Comparison of ENCODE assay signal across 39 cellular contexts in genomic region chr22:19133561-19133960, GRCh38. TPM values are rescaled to one million over a fixed set of nuclear protein-coding genes. Genes with fewer than 3 reads are reported as not detected.
"Had no signal": no experiment of that assay in that cellular context is flagged by ENCODE, and none has a peak within 500 bp of the region (broad histone marks: within the 10 kb centered on the region; RNA-seq: fewer than 3 reads in every experiment).

No MANE protein-coding gene starts in this region.

- DNase-seq: activated B cell treated with CpG ODN at 0.5 μM for 24 hours; activated CD4-positive, alpha-beta memory T cell treated with anti-CD3 and anti-CD28 coated beads for 36 hours; activated CD4-positive, alpha-beta T cell treated with anti-CD3 and anti-CD28 coated beads for 4 hours; activated CD4-positive, alpha-beta T cell treated with anti-CD3 and anti-CD28 coated beads, Interleukin-2, amount 10 ng/mL, durations not matched to agents 24 days and 14 days; activated CD4-positive, alpha-beta T cell treated with anti-CD3 and anti-CD28 coated beads, Interleukin-2, amount 50 U/mL, for 1 hour; activated CD4-positive, alpha-beta T cell treated with anti-CD3 and anti-CD28 coated beads, Interleukin-2, amount 50 U/mL, for 4 hours; activated CD4-positive, CD25-positive, alpha-beta regulatory T cell treated with anti-CD3 and anti-CD28 coated beads, Interleukin-2, amount 50 U/mL, for 72 hours; activated CD8-positive, alpha-beta memory T cell treated with anti-CD3 and anti-CD28 coated beads, Interleukin-2, amount 50 U/mL, for 4 hours; activated CD8-positive, alpha-beta T cell treated with anti-CD3 and anti-CD28 coated beads for 36 hours; activated gamma-delta T cell; activated naive CD4-positive, alpha-beta T cell treated with anti-CD3 and anti-CD28 coated beads, Interleukin-2, amount 10 ng/mL, durations not matched to agents 7 days and 5 days; activated naive CD4-positive, alpha-beta T cell treated with Interleukin-2 at 50 U/mL for 16 hours; activated T-cell treated with anti-CD3 and anti-CD28 coated beads for 4 hours; activated T-cell treated with anti-CD3 and anti-CD28 coated beads, Interleukin-2, amount 50 U/mL, for 1 hour; activated T-cell treated with anti-CD3 and anti-CD28 coated beads, Interleukin-2, amount 50 U/mL, for 4 hours; activated T-cell treated with anti-CD3 and anti-CD28 coated beads, Interleukin-2, amount 50 U/mL, for 72 hours; amygdala; anterior cingulate cortex; caudate nucleus; cerebellar nuclear complex; T-helper 1 cell; T-helper 2 cell; T-helper 9 cell had no signal

- H3K9me3 ChIP-seq: ascending aorta had no signal

- H3K4me3 ChIP-seq: ascending aorta, cardiac muscle cell had no signal

- H3K4me1 Mint-ChIP-seq: activated B cell treated with CpG ODN at 0.5 μM for 24 hours; activated CD4-positive, alpha-beta T cell treated with anti-CD3 and anti-CD28 coated beads, Interleukin-2, amount 10 ng/mL, durations not matched to agents 24 days and 14 days; activated naive CD4-positive, alpha-beta T cell treated with anti-CD3 and anti-CD28 coated beads, Interleukin-2, amount 10 ng/mL, durations not matched to agents 7 days and 5 days; activated naive CD4-positive, alpha-beta T cell treated with anti-CD3 and anti-CD28 coated beads, Interleukin-2, amount 50 U/mL, for 24 hours; activated T-helper 17 cell treated with anti-CD3 and anti-CD28 coated beads, Interleukin-2, amount 50 U/mL, for 72 hours; brain had no signal

- H3K4me1 ChIP-seq: ascending aorta had no signal

- H3K27ac Mint-ChIP-seq: activated B cell treated with CpG ODN at 0.5 μM for 24 hours; activated CD4-positive, alpha-beta memory T cell treated with anti-CD3 and anti-CD28 coated beads for 36 hours; activated CD4-positive, alpha-beta T cell treated with anti-CD3 and anti-CD28 coated beads, Interleukin-2, amount 10 ng/mL, durations not matched to agents 24 days and 14 days; activated CD8-positive, alpha-beta T cell treated with anti-CD3 and anti-CD28 coated beads for 36 hours; activated naive CD4-positive, alpha-beta T cell treated with anti-CD3 and anti-CD28 coated beads, Interleukin-2, amount 10 ng/mL, durations not matched to agents 7 days and 5 days; activated naive CD4-positive, alpha-beta T cell treated with anti-CD3 and anti-CD28 coated beads, Interleukin-2, amount 50 U/mL, for 24 hours; activated naive CD8-positive, alpha-beta T cell; activated T-cell treated with anti-CD3 and anti-CD28 coated beads, Interleukin-2, amount 50 U/mL, for 72 hours; activated T-helper 1 cell treated with anti-CD3 and anti-CD28 coated beads, Interleukin-12 subunit alpha, Interleukin-12 subunit beta, Interleukin-2, Interleukin-4 antibody, amounts not matched to agents 30 ng/mL and 10 ng/mL and 1 ng/mL, durations not matched to agents 14 hours and 24 hours and 36 hours; activated T-helper 17 cell treated with anti-CD3 and anti-CD28 coated beads, Interleukin-2, amount 50 U/mL, for 72 hours; brain; T-helper 1 cell treated with Interleukin-12 subunit alpha and Interleukin-12 subunit beta and Interleukin-4 antibody, amounts not matched to agents 30 μg/mL and 1 μg/mL, for 36 hours; T-helper 2 cell treated with Interferon-gamma antibody and Interleukin-4, amounts not matched to agents 5 μg/mL and 100 μg/mL, for 36 hours had no signal

- FAIRE-seq: TTC549 had no signal

- H3K27ac ChIP-seq: ascending aorta, cardiac muscle cell, VCaP had no signal

- H3K27me3 ChIP-seq: ascending aorta, cardiac muscle cell had no signal

- ATAC-seq: activated CD8-positive, alpha-beta T cell treated with anti-CD3 and anti-CD28 coated beads for 36 hours; activated T-cell treated with anti-CD3 and anti-CD28 coated beads, Interleukin-2, amount 50 U/mL, for 4 hours; activated T-helper 17 cell treated with anti-CD3 and anti-CD28 coated beads, Interleukin-2, amount 50 U/mL, for 72 hours had no signal

- H3K27me3 Mint-ChIP-seq: activated B cell treated with CpG ODN at 0.5 μM for 24 hours; activated CD4-positive, alpha-beta memory T cell treated with anti-CD3 and anti-CD28 coated beads for 36 hours; activated CD4-positive, alpha-beta T cell treated with anti-CD3 and anti-CD28 coated beads, Interleukin-2, amount 10 ng/mL, durations not matched to agents 24 days and 14 days; activated CD8-positive, alpha-beta T cell treated with anti-CD3 and anti-CD28 coated beads for 36 hours; activated naive CD4-positive, alpha-beta T cell treated with anti-CD3 and anti-CD28 coated beads, Interleukin-2, amount 10 ng/mL, durations not matched to agents 7 days and 5 days; activated naive CD4-positive, alpha-beta T cell treated with anti-CD3 and anti-CD28 coated beads, Interleukin-2, amount 50 U/mL, for 24 hours; activated naive CD8-positive, alpha-beta T cell; activated T-helper 17 cell treated with anti-CD3 and anti-CD28 coated beads, Interleukin-2, amount 50 U/mL, for 72 hours; brain; central memory CD8-positive, alpha-beta T cell had no signal

- H3K4me3 Mint-ChIP-seq: activated B cell treated with CpG ODN at 0.5 μM for 24 hours; activated CD4-positive, alpha-beta memory T cell treated with anti-CD3 and anti-CD28 coated beads for 36 hours; activated CD4-positive, alpha-beta T cell treated with anti-CD3 and anti-CD28 coated beads, Interleukin-2, amount 10 ng/mL, durations not matched to agents 24 days and 14 days; activated CD8-positive, alpha-beta T cell treated with anti-CD3 and anti-CD28 coated beads for 36 hours; activated naive CD4-positive, alpha-beta T cell treated with anti-CD3 and anti-CD28 coated beads, Interleukin-2, amount 10 ng/mL, durations not matched to agents 7 days and 5 days; activated naive CD4-positive, alpha-beta T cell treated with anti-CD3 and anti-CD28 coated beads, Interleukin-2, amount 50 U/mL, for 24 hours; activated naive CD8-positive, alpha-beta T cell; activated T-cell treated with anti-CD3 and anti-CD28 coated beads, Interleukin-2, amount 50 U/mL, for 4 hours; activated T-cell treated with anti-CD3 and anti-CD28 coated beads, Interleukin-2, amount 50 U/mL, for 72 hours; activated T-helper 1 cell treated with anti-CD3 and anti-CD28 coated beads, Interleukin-12 subunit alpha, Interleukin-12 subunit beta, Interleukin-2, Interleukin-4 antibody, amounts not matched to agents 30 ng/mL and 10 ng/mL and 1 ng/mL, durations not matched to agents 14 hours and 24 hours and 36 hours; activated T-helper 17 cell treated with anti-CD3 and anti-CD28 coated beads, Interleukin-2, amount 50 U/mL, for 72 hours; brain; central memory CD8-positive, alpha-beta T cell; T-helper 1 cell treated with Interleukin-12 subunit alpha and Interleukin-12 subunit beta and Interleukin-4 antibody, amounts not matched to agents 30 μg/mL and 1 μg/mL, for 36 hours; T-helper 2 cell treated with Interferon-gamma antibody and Interleukin-4, amounts not matched to agents 5 μg/mL and 100 μg/mL, for 36 hours had no signal

- H3K9me3 Mint-ChIP-seq: activated B cell treated with CpG ODN at 0.5 μM for 24 hours; activated CD4-positive, alpha-beta memory T cell treated with anti-CD3 and anti-CD28 coated beads for 36 hours; activated CD4-positive, alpha-beta T cell treated with anti-CD3 and anti-CD28 coated beads, Interleukin-2, amount 10 ng/mL, durations not matched to agents 24 days and 14 days; activated CD8-positive, alpha-beta T cell treated with anti-CD3 and anti-CD28 coated beads for 36 hours; activated naive CD4-positive, alpha-beta T cell treated with anti-CD3 and anti-CD28 coated beads, Interleukin-2, amount 10 ng/mL, durations not matched to agents 7 days and 5 days; activated naive CD4-positive, alpha-beta T cell treated with anti-CD3 and anti-CD28 coated beads, Interleukin-2, amount 50 U/mL, for 24 hours; activated T-cell treated with anti-CD3 and anti-CD28 coated beads, Interleukin-2, amount 50 U/mL, for 4 hours; activated T-cell treated with anti-CD3 and anti-CD28 coated beads, Interleukin-2, amount 50 U/mL, for 72 hours; activated T-helper 1 cell treated with anti-CD3 and anti-CD28 coated beads, Interleukin-12 subunit alpha, Interleukin-12 subunit beta, Interleukin-2, Interleukin-4 antibody, amounts not matched to agents 30 ng/mL and 10 ng/mL and 1 ng/mL, durations not matched to agents 14 hours and 24 hours and 36 hours; activated T-helper 17 cell treated with anti-CD3 and anti-CD28 coated beads, Interleukin-2, amount 50 U/mL, for 72 hours; brain; central memory CD8-positive, alpha-beta T cell; T-helper 1 cell treated with Interleukin-12 subunit alpha and Interleukin-12 subunit beta and Interleukin-4 antibody, amounts not matched to agents 30 μg/mL and 1 μg/mL, for 36 hours; T-helper 2 cell treated with Interferon-gamma antibody and Interleukin-4, amounts not matched to agents 5 μg/mL and 100 μg/mL, for 36 hours had no signal

RNA-seq across cellular contexts. Expression of gene TSSK2, which starts 2.5 kb away (rescaled TPM):
- total RNA-seq: activated CD4-positive, alpha-beta memory T cell treated with anti-CD3 and anti-CD28 coated beads for 36 hours; activated CD4-positive, alpha-beta T cell treated with anti-CD3 and anti-CD28 coated beads, Interleukin-2, amount 10 ng/mL, durations not matched to agents 24 days and 14 days; activated CD8-positive, alpha-beta memory T cell treated with anti-CD3 and anti-CD28 coated beads for 36 hours; activated CD8-positive, alpha-beta T cell treated with anti-CD3 and anti-CD28 coated beads for 36 hours; activated T-cell treated with anti-CD3 and anti-CD28 coated beads, Interleukin-2, amount 50 U/mL, for 4 hours; activated T-cell treated with anti-CD3 and anti-CD28 coated beads, Interleukin-2, amount 50 U/mL, for 72 hours; activated T-helper 1 cell treated with anti-CD3 and anti-CD28 coated beads, Interleukin-12 subunit alpha, Interleukin-12 subunit beta, Interleukin-2, Interleukin-4 antibody, amounts not matched to agents 30 ng/mL and 10 ng/mL and 1 ng/mL, durations not matched to agents 14 hours and 24 hours and 36 hours; activated T-helper 17 cell treated with anti-CD3 and anti-CD28 coated beads, Interleukin-2, amount 50 U/mL, for 72 hours; ascending aorta; bronchial epithelial cell; cardiac muscle cell; chondrocyte had no signal
- polyA plus RNA-seq: cardiac muscle cell had no signal

RNA-seq across cellular contexts. Expression of gene GSC2, which starts 16.5 kb away (rescaled TPM):
- total RNA-seq: activated B cell treated with CpG ODN at 0.5 μM for 24 hours; activated CD4-positive, alpha-beta memory T cell treated with anti-CD3 and anti-CD28 coated beads for 36 hours; activated CD4-positive, alpha-beta T cell treated with anti-CD3 and anti-CD28 coated beads, Interleukin-2, amount 10 ng/mL, durations not matched to agents 24 days and 14 days; activated CD8-positive, alpha-beta memory T cell treated with anti-CD3 and anti-CD28 coated beads for 36 hours; activated CD8-positive, alpha-beta T cell treated with anti-CD3 and anti-CD28 coated beads for 36 hours; activated T-cell treated with anti-CD3 and anti-CD28 coated beads, Interleukin-2, amount 50 U/mL, for 4 hours; activated T-cell treated with anti-CD3 and anti-CD28 coated beads, Interleukin-2, amount 50 U/mL, for 72 hours; activated T-helper 17 cell treated with anti-CD3 and anti-CD28 coated beads, Interleukin-2, amount 50 U/mL, for 72 hours; ascending aorta; bronchial epithelial cell; cardiac muscle cell; chondrocyte had no signal
- polyA plus RNA-seq: adipose tissue, cardiac muscle cell had no signal
